In genomic region chr2:111537078-111537620, GRCh38 we compare ENCODE assay signal across 1 cellular context.
TF ChIP-seq lines count a peak whose summit lies in the region.

No MANE protein-coding gene starts in this region.

TF ChIP-seq in IMR-90, 13 proteins besides CTCF, POLR2A, EP300 and RAD21:
- TF ChIP-seq MAZ (IDR thresholded peaks at IDR 0.05; ENCODE audit: borderline replicate concordance, low read depth, low read length): no peak
